ENCODE assay signal across 9 cellular contexts in the genomic region with DNA sequence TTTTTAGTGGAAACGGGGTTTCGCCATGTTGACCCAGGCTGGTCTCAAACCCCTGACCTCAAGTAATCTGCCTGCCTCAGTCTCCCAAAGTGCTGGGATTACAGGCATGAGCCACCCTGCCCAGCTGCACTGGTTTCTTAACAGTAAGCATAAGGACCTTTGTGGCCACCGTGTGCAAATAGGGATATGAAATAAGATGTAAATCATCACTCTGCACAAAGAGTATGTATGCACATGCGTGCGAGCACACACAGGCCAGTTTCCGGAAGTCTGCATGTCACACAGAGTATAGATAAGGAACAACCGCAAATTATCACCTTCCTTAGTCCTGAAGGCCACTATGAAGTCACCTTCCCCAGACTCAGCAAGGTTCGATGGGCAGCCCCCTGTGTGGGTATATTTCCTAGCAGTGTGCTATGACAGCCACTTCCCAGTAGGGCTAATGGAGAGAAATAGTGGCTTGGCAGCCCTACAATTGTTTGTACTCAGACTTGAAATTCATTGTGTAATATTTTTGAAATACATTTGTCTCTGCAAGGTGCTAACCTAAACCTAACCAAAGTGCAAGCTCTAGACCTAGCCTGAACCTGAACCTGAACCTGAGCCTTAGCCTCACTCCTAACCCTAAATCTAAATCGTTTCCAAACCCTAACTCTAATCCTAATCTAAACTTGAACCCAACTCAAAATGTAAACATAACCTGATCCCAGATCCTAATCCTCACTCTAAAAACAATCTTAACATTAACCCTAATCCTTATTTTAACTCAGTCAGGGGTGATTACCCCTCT. TPM values are rescaled to one million over a fixed set of nuclear protein-coding genes. Genes with fewer than 3 reads are reported as not detected.
A peak's percentile ranks its signal among the peaks of the same experiment; 100 is the strongest.
DNase-seq lines count a peak whose midpoint lies in the region; ATAC-seq and TF ChIP-seq lines count a peak whose summit lies in the region.
"Had no signal": no experiment of that assay in that cellular context is flagged by ENCODE, and none has a peak within 500 bp of the region (broad histone marks: within the 10 kb centered on the region; RNA-seq: fewer than 3 reads in every experiment).

No MANE protein-coding gene starts in this region.

- H3K4me1 Mint-ChIP-seq in activated B cell treated with CpG ODN at 0.5 μM for 24 hours, result peaks cover 17% of the 10 kb centered on the region

- TF ChIP-seq CTCF in activated B cell treated with CpG ODN at 0.5 μM for 24 hours (IDR thresholded peaks at IDR 0.05), result no peak

- intact Hi-C loops in activated B cell treated with CpG ODN at 0.5 μM for 24 hours (cut with micrococcal nuclease), result no loop called here

- no peaks in the 10 kb centered on the region for H3K36me3 Mint-ChIP-seq in activated B cell treated with CpG ODN at 0.5 μM for 24 hours (ENCODE audit: low read depth)

- CTCF ChIA-PET in activated B cell treated with CpG ODN at 0.5 μM for 24 hours (lab: Charles Lee), result interaction anchor here (1.6 kb wide), 1 partner anchor 19 kb away, joined by 3 read pairs; no protein-coding TSS in a partner anchor

- DNase-seq in stimulated activated CD4-positive, alpha-beta T cell treated with anti-CD3 and anti-CD28 coated beads, Interleukin-1b, Interleukin-23, amount 100 ng/mL, for 48 hours, result peak; percentile 34
- no peak for DNase-seq in stimulated activated CD4-positive, alpha-beta T cell treated with anti-CD3 and anti-CD28 coated beads, Interleukin-4, amount 100 ng/mL, for 1 hour
- no peak for DNase-seq in activated B cell treated with CpG ODN at 0.5 μM for 24 hours
- DNase-seq in A172 (ENCODE audit: low spot score), result no peak
- no peak for DNase-seq in D341Med (ENCODE audit: low spot score)
- DNase-seq in NCI-H774 (lab: John Stamatoyannopoulos, UW), result no peak
- DNase-seq in HT-29 (ENCODE audit: low spot score), result no peak

- no peaks in the 10 kb centered on the region for H3K27me3 Mint-ChIP-seq in activated B cell treated with CpG ODN at 0.5 μM for 24 hours

- POLR2A ChIA-PET in activated B cell treated with CpG ODN at 0.5 μM for 24 hours (lab: Charles Lee), result no interaction called here

- H3K27ac Mint-ChIP-seq in activated B cell treated with CpG ODN at 0.5 μM for 24 hours, result no peak overlapping the region

- peak; percentile 64 for ATAC-seq in HG03025 (IDR thresholded peaks at IDR 0.05; ENCODE audit: low FRiP score, unreplicated experiment)
- peak; percentile 95 for ATAC-seq in activated B cell treated with CpG ODN at 0.5 μM for 24 hours (ENCODE audit: low read depth)

- H3K9me3 Mint-ChIP-seq in activated B cell treated with CpG ODN at 0.5 μM for 24 hours, result no peaks in the 10 kb centered on the region

- no peak overlapping the region for H3K4me3 Mint-ChIP-seq in activated B cell treated with CpG ODN at 0.5 μM for 24 hours

RNA-seq across cellular contexts. Expression of a gene that starts 48.4 kb away (rescaled TPM):
- total RNA-seq in activated B cell treated with CpG ODN at 0.5 μM for 24 hours, result 24.3 and 25.3 TPM in 2 replicates
- total RNA-seq in A172 (2014; rRNA removed; shearing (Covaris generic)), result 2.6 TPM in 1 of 2 replicates, not detected in the other
- total RNA-seq in HT-29 (2014; rRNA removed; shearing (Covaris generic)), result 4.3 and 4.7 TPM in 2 replicates

RNA-seq across cellular contexts. Expression of a gene that starts 52.4 kb away (rescaled TPM):
- total RNA-seq in activated B cell treated with CpG ODN at 0.5 μM for 24 hours, result not detected in 2 replicates
- total RNA-seq in A172 (2014; rRNA removed; shearing (Covaris generic)), result not detected in 2 replicates
- total RNA-seq in HT-29 (2014; rRNA removed; shearing (Covaris generic)), result 0.08 TPM in 1 of 2 replicates, not detected in the other
- total RNA-seq: activated CD8-positive, alpha-beta memory T cell treated with anti-CD3 and anti-CD28 coated beads for 36 hours had no signal
